ENCODE assay signal across 1 cellular context in the genomic region with DNA sequence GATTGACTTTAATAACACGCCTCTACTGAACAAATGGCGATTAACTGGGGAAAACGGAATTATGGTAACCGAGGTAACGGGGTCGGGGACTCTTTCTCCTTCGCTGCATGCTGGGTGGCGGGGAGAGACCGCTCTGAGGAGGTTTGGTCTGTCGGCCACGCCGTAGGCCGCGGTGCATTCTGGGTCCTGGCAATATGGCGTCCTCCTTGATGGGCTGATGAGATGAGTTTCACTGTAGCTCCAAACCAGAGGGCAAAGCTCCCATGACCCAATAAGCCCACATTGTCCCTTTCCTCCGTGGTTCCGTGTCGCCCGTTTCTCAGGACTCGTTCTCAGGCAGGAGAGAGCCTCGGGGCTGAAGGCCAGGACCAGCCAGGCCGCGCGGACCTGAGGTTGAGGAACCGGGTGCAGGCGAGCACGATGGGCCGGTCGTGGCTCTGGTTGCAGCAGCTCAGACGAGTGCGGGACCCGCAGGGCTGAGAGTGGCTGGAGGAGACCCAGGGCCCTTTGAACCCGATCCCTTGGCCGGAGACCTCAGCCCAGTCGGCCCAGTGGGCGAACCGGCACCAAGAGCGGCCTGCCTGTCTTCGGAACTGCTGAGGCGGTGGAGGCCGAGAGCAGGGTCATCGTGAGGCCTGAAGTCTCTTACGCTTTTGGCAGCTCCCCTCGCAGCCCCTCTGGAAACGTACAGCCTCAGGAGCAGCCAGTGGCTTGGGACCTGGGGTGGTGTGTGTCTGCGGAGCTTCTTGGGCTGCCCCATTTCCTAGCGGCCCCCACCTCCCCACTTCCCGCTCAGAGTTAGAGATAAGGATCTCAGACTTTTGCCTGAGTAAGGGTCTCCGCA.
TF ChIP-seq lines count a peak whose summit lies in the region.

A gene with protein sequence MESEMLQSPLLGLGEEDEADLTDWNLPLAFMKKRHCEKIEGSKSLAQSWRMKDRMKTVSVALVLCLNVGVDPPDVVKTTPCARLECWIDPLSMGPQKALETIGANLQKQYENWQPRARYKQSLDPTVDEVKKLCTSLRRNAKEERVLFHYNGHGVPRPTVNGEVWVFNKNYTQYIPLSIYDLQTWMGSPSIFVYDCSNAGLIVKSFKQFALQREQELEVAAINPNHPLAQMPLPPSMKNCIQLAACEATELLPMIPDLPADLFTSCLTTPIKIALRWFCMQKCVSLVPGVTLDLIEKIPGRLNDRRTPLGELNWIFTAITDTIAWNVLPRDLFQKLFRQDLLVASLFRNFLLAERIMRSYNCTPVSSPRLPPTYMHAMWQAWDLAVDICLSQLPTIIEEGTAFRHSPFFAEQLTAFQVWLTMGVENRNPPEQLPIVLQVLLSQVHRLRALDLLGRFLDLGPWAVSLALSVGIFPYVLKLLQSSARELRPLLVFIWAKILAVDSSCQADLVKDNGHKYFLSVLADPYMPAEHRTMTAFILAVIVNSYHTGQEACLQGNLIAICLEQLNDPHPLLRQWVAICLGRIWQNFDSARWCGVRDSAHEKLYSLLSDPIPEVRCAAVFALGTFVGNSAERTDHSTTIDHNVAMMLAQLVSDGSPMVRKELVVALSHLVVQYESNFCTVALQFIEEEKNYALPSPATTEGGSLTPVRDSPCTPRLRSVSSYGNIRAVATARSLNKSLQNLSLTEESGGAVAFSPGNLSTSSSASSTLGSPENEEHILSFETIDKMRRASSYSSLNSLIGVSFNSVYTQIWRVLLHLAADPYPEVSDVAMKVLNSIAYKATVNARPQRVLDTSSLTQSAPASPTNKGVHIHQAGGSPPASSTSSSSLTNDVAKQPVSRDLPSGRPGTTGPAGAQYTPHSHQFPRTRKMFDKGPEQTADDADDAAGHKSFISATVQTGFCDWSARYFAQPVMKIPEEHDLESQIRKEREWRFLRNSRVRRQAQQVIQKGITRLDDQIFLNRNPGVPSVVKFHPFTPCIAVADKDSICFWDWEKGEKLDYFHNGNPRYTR (N-terminal part only) (plus strand): TSS at position 184 of the 844 bp plus-strand sequence. CDS start 792 bp downstream, outside the sequence.

TF ChIP-seq in HEK293, 187 proteins besides CTCF, POLR2A, EP300 and RAD21 (continued from another document and continues in another):
- TF ChIP-seq OVOL3 (tag by site-specific recombination; IDR thresholded peaks at IDR 0.05) (peak; percentile 77; the same call in 1 of the 2 replicates), ZNF335 (tag by site-specific recombination; conservative IDR thresholded peaks at IDR 0.05) (0 out of 2 replicates have a peak, but pooled peaks have one; percentile 69), ZFP69B (tag by site-specific recombination; IDR thresholded peaks at IDR 0.05) (peak; percentile 59; the same call in 1 of the 2 replicates), ZBTB26 (tag by site-specific recombination; optimal IDR thresholded peaks at IDR 0.05) (peak; percentile 46), ZNF292 (tag by site-specific recombination; IDR thresholded peaks at IDR 0.05; ENCODE audit: borderline replicate concordance, low read depth) (no peak), INSM2 (tag by site-specific recombination; IDR thresholded peaks at IDR 0.05) (0 out of 2 replicates have a peak, but pooled peaks have one; percentile 50), GLI4 (tag by site-specific recombination; IDR thresholded peaks at IDR 0.05) (peak; percentile 46; the same call in 1 of the 2 replicates), PBX3 (CRISPR knock-in tag; IDR thresholded peaks at IDR 0.05) (peak; percentile 55), ZNF302 (tag by site-specific recombination; IDR thresholded peaks at IDR 0.05; ENCODE audit: low read depth) (no peak), SP2 (tag by site-specific recombination; IDR thresholded peaks at IDR 0.05) (peak; percentile 18; the same call in 1 of the 2 replicates), ZNF184 (tag by site-specific recombination; IDR thresholded peaks at IDR 0.05) (peak; percentile 25; the same call in 1 of the 2 replicates), ZSCAN16 (tag by site-specific recombination; IDR thresholded peaks at IDR 0.05) (no peak), KLF7 (tag by site-specific recombination; IDR thresholded peaks at IDR 0.05; ENCODE audit: borderline replicate concordance) (peak; percentile 61; the same call in 1 of the 2 replicates), ZBTB17 (tag by site-specific recombination; IDR thresholded peaks at IDR 0.05) (peak; percentile 82), TRIM28 (IDR thresholded peaks at IDR 0.05; ENCODE audit: borderline replicate concordance, low read length) (peak; percentile 86), ZNF843 (tag by site-specific recombination; IDR thresholded peaks at IDR 0.05) (peak; percentile 64; the same call in 1 of the 2 replicates), GLIS2 (tag by site-specific recombination; IDR thresholded peaks at IDR 0.05) (no peak), ZXDB (tag by site-specific recombination; IDR thresholded peaks at IDR 0.05) (peak; percentile 82), ZNF2 (tag by site-specific recombination; IDR thresholded peaks at IDR 0.05) (peak; percentile 94), ZNF76 (tag by site-specific recombination; IDR thresholded peaks at IDR 0.05; ENCODE audit: borderline replicate concordance, low read depth) (peak; percentile 98), ZNF621 (tag by site-specific recombination; IDR thresholded peaks at IDR 0.05) (no peak), ZNF324 (tag by site-specific recombination; IDR thresholded peaks at IDR 0.05) (peak; percentile 67; the same call in 1 of the 2 replicates), KLF8 (tag by site-specific recombination; IDR thresholded peaks at IDR 0.05) (peak; percentile 58; the same call in 1 of the 2 replicates), KLF1 (tag by site-specific recombination; IDR thresholded peaks at IDR 0.05) (no peak), HOXA7 (CRISPR knock-in tag; IDR thresholded peaks at IDR 0.05; ENCODE audit: borderline replicate concordance) (no peak), ZBTB44 (tag by site-specific recombination; IDR thresholded peaks at IDR 0.05) (peak; percentile 79), ZNF596 (tag by site-specific recombination; IDR thresholded peaks at IDR 0.05) (no peak), ZNF561 (tag by site-specific recombination; IDR thresholded peaks at IDR 0.05; ENCODE audit: borderline replicate concordance) (peak; percentile 72), ZNF600 (tag by site-specific recombination; IDR thresholded peaks at IDR 0.05) (peak; percentile 66), ZSCAN4 (tag by site-specific recombination; IDR thresholded peaks at IDR 0.05) (peak; percentile 33; the same call in 1 of the 2 replicates), KLF16 (tag by site-specific recombination; IDR thresholded peaks at IDR 0.05) (peak; percentile 61), ZNF501 (tag by site-specific recombination; IDR thresholded peaks at IDR 0.05) (peak; percentile 84; the same call in 1 of the 2 replicates)
- TF ChIP-seq, protein P1, sequence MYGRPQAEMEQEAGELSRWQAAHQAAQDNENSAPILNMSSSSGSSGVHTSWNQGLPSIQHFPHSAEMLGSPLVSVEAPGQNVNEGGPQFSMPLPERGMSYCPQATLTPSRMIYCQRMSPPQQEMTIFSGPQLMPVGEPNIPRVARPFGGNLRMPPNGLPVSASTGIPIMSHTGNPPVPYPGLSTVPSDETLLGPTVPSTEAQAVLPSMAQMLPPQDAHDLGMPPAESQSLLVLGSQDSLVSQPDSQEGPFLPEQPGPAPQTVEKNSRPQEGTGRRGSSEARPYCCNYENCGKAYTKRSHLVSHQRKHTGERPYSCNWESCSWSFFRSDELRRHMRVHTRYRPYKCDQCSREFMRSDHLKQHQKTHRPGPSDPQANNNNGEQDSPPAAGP (tag by site-specific recombination; IDR thresholded peaks at IDR 0.05): peak; percentile 90; the same call in 1 of the 2 replicates
- TF ChIP-seq, protein P2, sequence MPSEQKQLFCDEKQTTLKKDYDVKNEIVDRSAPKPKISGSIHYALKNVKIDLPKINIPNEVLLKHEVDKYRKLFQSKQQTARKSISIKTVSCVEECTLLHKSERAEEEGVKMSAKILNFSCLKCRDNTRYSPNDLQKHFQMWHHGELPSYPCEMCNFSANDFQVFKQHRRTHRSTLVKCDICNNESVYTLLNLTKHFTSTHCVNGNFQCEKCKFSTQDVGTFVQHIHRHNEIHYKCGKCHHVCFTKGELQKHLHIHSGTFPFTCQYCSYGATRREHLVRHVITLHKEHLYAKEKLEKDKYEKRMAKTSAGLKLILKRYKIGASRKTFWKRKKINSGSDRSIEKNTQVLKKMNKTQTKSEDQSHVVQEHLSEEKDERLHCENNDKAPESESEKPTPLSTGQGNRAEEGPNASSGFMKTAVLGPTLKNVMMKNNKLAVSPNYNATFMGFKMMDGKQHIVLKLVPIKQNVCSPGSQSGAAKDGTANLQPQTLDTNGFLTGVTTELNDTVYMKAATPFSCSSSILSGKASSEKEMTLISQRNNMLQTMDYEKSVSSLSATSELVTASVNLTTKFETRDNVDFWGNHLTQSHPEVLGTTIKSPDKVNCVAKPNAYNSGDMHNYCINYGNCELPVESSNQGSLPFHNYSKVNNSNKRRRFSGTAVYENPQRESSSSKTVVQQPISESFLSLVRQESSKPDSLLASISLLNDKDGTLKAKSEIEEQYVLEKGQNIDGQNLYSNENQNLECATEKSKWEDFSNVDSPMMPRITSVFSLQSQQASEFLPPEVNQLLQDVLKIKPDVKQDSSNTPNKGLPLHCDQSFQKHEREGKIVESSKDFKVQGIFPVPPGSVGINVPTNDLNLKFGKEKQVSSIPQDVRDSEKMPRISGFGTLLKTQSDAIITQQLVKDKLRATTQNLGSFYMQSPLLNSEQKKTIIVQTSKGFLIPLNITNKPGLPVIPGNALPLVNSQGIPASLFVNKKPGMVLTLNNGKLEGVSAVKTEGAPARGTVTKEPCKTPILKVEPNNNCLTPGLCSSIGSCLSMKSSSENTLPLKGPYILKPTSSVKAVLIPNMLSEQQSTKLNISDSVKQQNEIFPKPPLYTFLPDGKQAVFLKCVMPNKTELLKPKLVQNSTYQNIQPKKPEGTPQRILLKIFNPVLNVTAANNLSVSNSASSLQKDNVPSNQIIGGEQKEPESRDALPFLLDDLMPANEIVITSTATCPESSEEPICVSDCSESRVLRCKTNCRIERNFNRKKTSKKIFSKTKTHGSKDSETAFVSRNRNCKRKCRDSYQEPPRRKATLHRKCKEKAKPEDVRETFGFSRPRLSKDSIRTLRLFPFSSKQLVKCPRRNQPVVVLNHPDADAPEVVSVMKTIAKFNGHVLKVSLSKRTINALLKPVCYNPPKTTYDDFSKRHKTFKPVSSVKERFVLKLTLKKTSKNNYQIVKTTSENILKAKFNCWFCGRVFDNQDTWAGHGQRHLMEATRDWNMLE (tag by site-specific recombination; conservative IDR thresholded peaks at IDR 0.05; ENCODE audit: low read depth): peak; percentile 50; the same call in 1 of the 2 replicates
- TF ChIP-seq, protein P3, sequence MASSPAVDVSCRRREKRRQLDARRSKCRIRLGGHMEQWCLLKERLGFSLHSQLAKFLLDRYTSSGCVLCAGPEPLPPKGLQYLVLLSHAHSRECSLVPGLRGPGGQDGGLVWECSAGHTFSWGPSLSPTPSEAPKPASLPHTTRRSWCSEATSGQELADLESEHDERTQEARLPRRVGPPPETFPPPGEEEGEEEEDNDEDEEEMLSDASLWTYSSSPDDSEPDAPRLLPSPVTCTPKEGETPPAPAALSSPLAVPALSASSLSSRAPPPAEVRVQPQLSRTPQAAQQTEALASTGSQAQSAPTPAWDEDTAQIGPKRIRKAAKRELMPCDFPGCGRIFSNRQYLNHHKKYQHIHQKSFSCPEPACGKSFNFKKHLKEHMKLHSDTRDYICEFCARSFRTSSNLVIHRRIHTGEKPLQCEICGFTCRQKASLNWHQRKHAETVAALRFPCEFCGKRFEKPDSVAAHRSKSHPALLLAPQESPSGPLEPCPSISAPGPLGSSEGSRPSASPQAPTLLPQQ (tag by site-specific recombination; IDR thresholded peaks at IDR 0.05): peak; percentile 72
